Comparison of ENCODE assay signal across 12 cellular contexts in the genomic region with DNA sequence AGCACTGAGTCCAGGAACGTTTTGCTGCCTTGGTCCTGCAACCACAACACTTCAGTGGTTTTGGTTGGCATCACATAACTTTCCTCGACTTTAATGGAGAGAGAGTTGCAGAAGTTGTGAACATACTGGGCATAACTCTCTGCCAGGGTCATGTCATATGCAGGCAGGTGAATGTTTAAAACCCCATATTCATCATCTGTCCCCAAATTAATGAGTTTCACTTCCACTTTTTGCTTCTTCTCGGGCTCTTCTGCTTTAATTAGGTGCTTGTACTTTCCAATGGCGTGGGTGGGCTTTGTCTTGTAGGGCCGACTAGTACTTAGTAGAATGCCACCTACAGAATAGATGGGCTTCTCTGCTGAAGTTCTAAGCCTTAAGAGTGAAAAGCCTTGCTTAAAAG. TPM values are rescaled to one million over a fixed set of nuclear protein-coding genes. Genes with fewer than 3 reads are reported as not detected.
DNase-seq lines count a peak whose midpoint lies in the region; ATAC-seq and TF ChIP-seq lines count a peak whose summit lies in the region.
"Had no signal": no experiment of that assay in that cellular context is flagged by ENCODE, and none has a peak within 500 bp of the region (broad histone marks: within the 10 kb centered on the region; RNA-seq: fewer than 3 reads in every experiment).

No MANE protein-coding gene starts in this region.

- WGBS in heart right ventricle, 2 donors, result 70 to 72% methylated on average over 5 of the region's 5 CpGs

- H3K9me3 ChIP-seq in heart right ventricle, result no peaks in the 10 kb centered on the region

- TF ChIP-seq CTCF in heart right ventricle (IDR thresholded peaks at IDR 0.05), result no peak

- ATAC-seq in GM18858 (IDR thresholded peaks at IDR 0.05; ENCODE audit: unreplicated experiment) (peak; percentile 98), GM21515 (IDR thresholded peaks at IDR 0.05; ENCODE audit: unreplicated experiment) (peak; percentile 97), HG03095 (IDR thresholded peaks at IDR 0.05; ENCODE audit: unreplicated experiment) (peak; percentile 94), heart right ventricle (no peak)
- ATAC-seq: CD8-positive, alpha-beta T cell had no signal

- peak; percentile 85 for DNase-seq in RPMI8226
- DNase-seq in foreskin melanocyte, result no peak
- no peak for DNase-seq in NCI-H524 (lab: John Stamatoyannopoulos, UW)
- DNase-seq in LoVo (ENCODE audit: low spot score), result no peak
- DNase-seq in heart right ventricle, result no peak
- DNase-seq: activated gamma-delta T cell; CD8-positive, alpha-beta T cell; mesendoderm; NK-92 treated with Interleukin-12 subunit alpha and Interleukin-12 subunit beta, amount 100 ng/mL, for 24 hours had no signal

- no peaks in the 10 kb centered on the region for H3K4me1 ChIP-seq in heart right ventricle

- no peak overlapping the region for H3K4me3 ChIP-seq in heart right ventricle

- H3K27ac ChIP-seq in heart right ventricle, result no peak overlapping the region

- intact Hi-C loops in heart right ventricle (cut with DNase I), result no loop called here

- H3K27me3 ChIP-seq in heart right ventricle, result peaks cover 0 to 42% (median 11%) of the 10 kb centered on the region in 7 donors

- H3K36me3 ChIP-seq in heart right ventricle, result no peaks in the 10 kb centered on the region

RNA-seq across cellular contexts. Expression of gene TFAP2A, which starts 45.2 kb away (rescaled TPM):
- under 1 TPM in 8 of 10 donors, not detected in 2; 0.12 to 0.59 (median 0.20) TPM for total RNA-seq in heart right ventricle
- polyA plus RNA-seq in heart right ventricle, result under 1 TPM; 0.13 to 0.95 TPM

Comparison
In these comparisons a context has a peak if more than half of its experiments do, and no peak if none do; other contexts are left out.
1. ATAC-seq: peak in GM18858 (single experiment), GM21515 (single experiment) and HG03095 (single experiment); none in heart right ventricle (0 of 8).